ENCODE assay signal across 14 cellular contexts in the genomic region with DNA sequence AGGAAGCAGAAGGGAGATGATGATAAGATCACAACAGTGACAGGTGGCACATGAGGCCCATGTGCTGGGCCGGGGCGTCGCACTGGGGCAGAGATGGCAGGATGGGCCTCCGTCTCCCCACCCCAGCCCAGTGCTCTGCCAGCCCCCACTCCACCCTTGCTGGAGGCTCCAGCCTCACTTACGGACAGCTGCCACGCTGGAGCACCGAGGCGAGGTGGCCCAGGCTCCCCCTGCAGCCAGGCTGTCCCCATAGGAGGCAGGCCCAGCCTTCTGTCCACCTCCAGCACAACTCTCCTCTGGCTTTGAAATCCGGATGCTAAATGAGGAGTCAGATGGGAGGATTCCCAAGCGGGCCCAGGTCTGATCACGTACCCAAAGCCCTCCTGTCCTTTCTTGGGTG.
"Had no signal": no experiment of that assay in that cellular context is flagged by ENCODE, and none has a peak within 500 bp of the region (broad histone marks: within the 10 kb centered on the region; RNA-seq: fewer than 3 reads in every experiment).

No MANE protein-coding gene starts in this region.

- H3K27me3 ChIP-seq: foreskin keratinocyte, pancreas had no signal

- DNase-seq: effector memory CD8-positive, alpha-beta T cell; foreskin keratinocyte; heart left ventricle; hypothalamus; kidney glomerular epithelial cell; mesendoderm; mucosa of descending colon; naive thymus-derived CD8-positive, alpha-beta T cell; nucleus accumbens; pancreas; right cardiac atrium; small intestine; stimulated activated CD4-positive, alpha-beta T cell treated with anti-CD3 and anti-CD28 coated beads, Interleukin-2, amount 100 ng/mL, for 48 hours; stimulated activated naive CD4-positive, alpha-beta T cell treated with Interleukin-2 at 50 U/mL for 16 hours had no signal

- ATAC-seq: effector memory CD8-positive, alpha-beta T cell; foreskin keratinocyte; heart left ventricle; mucosa of descending colon; naive thymus-derived CD8-positive, alpha-beta T cell; pancreas; right cardiac atrium had no signal

- H3K9me3 ChIP-seq: heart left ventricle, mucosa of descending colon, pancreas had no signal

- H3K36me3 ChIP-seq: heart left ventricle, pancreas had no signal

- H3K4me1 ChIP-seq: foreskin keratinocyte, heart left ventricle, pancreas had no signal

- H3K4me3 ChIP-seq: heart left ventricle, mucosa of descending colon, pancreas had no signal

- H3K27ac ChIP-seq: foreskin keratinocyte, heart left ventricle, pancreas had no signal
